ENCODE assay signal across 11 cellular contexts in genomic region chr16:87305505-87306391, GRCh38. TPM values are rescaled to one million over a fixed set of nuclear protein-coding genes. Genes with fewer than 3 reads are reported as not detected.
DNase-seq lines count a peak whose midpoint lies in the region; ATAC-seq and TF ChIP-seq lines count a peak whose summit lies in the region.
"Had no signal": no experiment of that assay in that cellular context is flagged by ENCODE, and none has a peak within 500 bp of the region (broad histone marks: within the 10 kb centered on the region; RNA-seq: fewer than 3 reads in every experiment).

No MANE protein-coding gene starts in this region.

- CTCF ChIA-PET in CD4-positive, alpha-beta memory T cell (lab: Charles Lee; ENCODE audit: partially characterized antibody), result no interaction called here

- peaks cover 0 to 5% (median 3%) of the 10 kb centered on the region in 8 donors for H3K9me3 Mint-ChIP-seq in CD4-positive, alpha-beta memory T cell

- H3K4me3 ChIP-seq in GM12875 (ENCODE audit: low read depth, low read length) (no peak overlapping the region), thyroid gland (replicated peaks in 1 of 3) (no peak overlapping the region)
- H3K4me3 ChIP-seq in CD4-positive, alpha-beta memory T cell (ENCODE audit: low read length in 2 of 2), result no peak overlapping the region

- no peaks in the 10 kb centered on the region for H3K27me3 ChIP-seq in thyroid gland
- no peaks in the 10 kb centered on the region for H3K27me3 ChIP-seq in CD4-positive, alpha-beta memory T cell (ENCODE audit: insufficient read depth, low read length)

- H3K27me3 Mint-ChIP-seq in CD4-positive, alpha-beta memory T cell, result no peaks in the 10 kb centered on the region

- peaks cover 4 to 8% (median 5%) of the 10 kb centered on the region in 4 donors for H3K4me1 Mint-ChIP-seq in CD4-positive, alpha-beta memory T cell

- no peaks in the 10 kb centered on the region for H3K4me1 ChIP-seq in thyroid gland
- peaks cover 12% of the 10 kb centered on the region for H3K4me1 ChIP-seq in CD4-positive, alpha-beta memory T cell (ENCODE audit: insufficient read depth, low read length)

- intact Hi-C loops in thyroid gland (cut with DNase I), result no loop called here
- intact Hi-C loops in CD4-positive, alpha-beta memory T cell (cut with micrococcal nuclease), result no loop called here

- POLR2A ChIA-PET in CD4-positive, alpha-beta memory T cell (lab: Charles Lee; ENCODE audit: partially characterized antibody), result no interaction called here

- H3K36me3 Mint-ChIP-seq in CD4-positive, alpha-beta memory T cell, result peaks cover 0 to 6% of the 10 kb centered on the region in 2 donors

- H3K4me3 Mint-ChIP-seq in CD4-positive, alpha-beta memory T cell, result no peak overlapping the region

- H3K27ac Mint-ChIP-seq in CD4-positive, alpha-beta memory T cell, result peak overlapping the region in 1 of 7 donors; percentile 53

- H3K9me3 ChIP-seq in thyroid gland, result no peaks in the 10 kb centered on the region
- H3K9me3 ChIP-seq in CD4-positive, alpha-beta memory T cell (ENCODE audit: control insufficient read depth in 1 of 2, low read length in 2 of 2), result no peaks in the 10 kb centered on the region

- no peak for ATAC-seq in HG03095 (IDR thresholded peaks at IDR 0.05; ENCODE audit: unreplicated experiment)

- H3K27ac ChIP-seq in thyroid gland, result no peak overlapping the region
- no peak overlapping the region for H3K27ac ChIP-seq in CD4-positive, alpha-beta memory T cell (ENCODE audit: low read depth, low read length)
- H3K27ac ChIP-seq: WERI-Rb-1 had no signal

- no peaks in the 10 kb centered on the region for H3K36me3 ChIP-seq in thyroid gland
- H3K36me3 ChIP-seq in CD4-positive, alpha-beta memory T cell (ENCODE audit: insufficient read depth, low read length), result no peaks in the 10 kb centered on the region
- H3K36me3 ChIP-seq: WERI-Rb-1 had no signal

- 67 to 70% methylated on average over 25 to 29 of the region's 30 CpGs for WGBS in thyroid gland, 2 donors

- TF ChIP-seq POLR2A in thyroid gland (IDR thresholded peaks at IDR 0.05), result no peak

- TF ChIP-seq CTCF in GM12875 (IDR thresholded peaks at IDR 0.05; ENCODE audit: borderline replicate concordance, insufficient read depth, low read depth, low read length), result 0 out of 2 replicates have a peak, but pooled peaks have one; percentile 4
- no peak for TF ChIP-seq CTCF in thyroid gland (IDR thresholded peaks at IDR 0.05)

- DNase-seq in AG08395 (ENCODE audit: low spot score), result peak; percentile 82
- peak; percentile 20 for DNase-seq in UCSD-AML1 (lab: John Stamatoyannopoulos, UW; ENCODE audit: unreplicated experiment)
- DNase-seq in iPS-NIHi11 (ENCODE audit: low spot score), result peak; percentile 69
- DNase-seq in NCI-H1105 treated with DMSO at 0.1 percent for 48 hours (lab: John Stamatoyannopoulos, UW), result no peak
- no peak for DNase-seq in thyroid gland
- no peak for DNase-seq in CD4-positive, alpha-beta memory T cell
- DNase-seq: activated effector memory CD4-positive, alpha-beta T cell treated with anti-CD3 and anti-CD28 coated beads, Interleukin-2, amount 50 U/mL, for 16 hours; islet precursor cell; WERI-Rb-1 had no signal

RNA-seq across cellular contexts. Expression of gene C16orf95, which starts 11.4 kb away (rescaled TPM):
- total RNA-seq in thyroid gland, result 1 to 10 TPM in 1 of 4 donors, under 1 TPM in 2, not detected in 1; 0.54 to 1.3 (median 0.54) TPM
- total RNA-seq in CD4-positive, alpha-beta memory T cell, result 1 to 10 TPM; 1.6 TPM
- polyA plus RNA-seq in CD4-positive, alpha-beta memory T cell, result 1 to 10 TPM; 1.4 to 2.4 TPM

Comparison
In these comparisons a context has a peak if more than half of its experiments do, and no peak if none do; other contexts are left out.
1. DNase-seq: peak in AG08395 (single experiment), UCSD-AML1 (single experiment) and iPS-NIHi11 (single experiment); none in NCI-H1105 treated with DMSO at 0.1 percent for 48 hours (single experiment), thyroid gland (0 of 2) and CD4-positive, alpha-beta memory T cell (0 of 5).